21 cellular contexts compared by ENCODE assay signal in genomic region chr7:104938741-104939390, GRCh38.
DNase-seq lines count a peak whose midpoint lies in the region; ATAC-seq, FAIRE-seq and TF ChIP-seq lines count a peak whose summit lies in the region.
"Had no signal": no experiment of that assay in that cellular context is flagged by ENCODE, and none has a peak within 500 bp of the region (broad histone marks: within the 10 kb centered on the region; RNA-seq: fewer than 3 reads in every experiment).

No MANE protein-coding gene starts in this region.

- H3K27ac Mint-ChIP-seq in stimulated activated naive CD8-positive, alpha-beta T cell treated with anti-CD3 and anti-CD28 coated beads, Interleukin-15, Interleukin-2, amounts not matched to agents 100 ng/mL and 50 ng/mL, for 24 hours: peak overlapping the region; percentile 72
- H3K27ac Mint-ChIP-seq: activated T-helper 17 cell treated with anti-CD3 and anti-CD28 coated beads, Interleukin-2, amount 50 U/mL, for 72 hours had no signal

- no peaks in the 10 kb centered on the region for H3K9me3 ChIP-seq in colonic mucosa
- H3K9me3 ChIP-seq: SJCRH30 had no signal

- no peak for DNase-seq in stimulated activated naive CD8-positive, alpha-beta T cell treated with anti-CD3 and anti-CD28 coated beads, Interleukin-15, Interleukin-2, amounts not matched to agents 100 U/mL and 50 U/mL, for 24 hours
- peak; percentile 86 for DNase-seq in RPMI8226
- peak; percentile 17 for DNase-seq in colonic mucosa
- DNase-seq in GM19239 (ENCODE audit: insufficient read length, low spot score): no peak
- DNase-seq in HuH-7 (ENCODE audit: low spot score): no peak
- no peak for DNase-seq in HEK293T (ENCODE audit: extremely low spot score)
- DNase-seq: cortex of kidney; foreskin fibroblast; midbrain; NCI-H1048; NCI-H2107; NCI-H524 treated with DMSO at 0.1 percent for 48 hours; OCI-M1; SJCRH30; stimulated activated CD4-positive, alpha-beta T cell treated with anti-CD3 and anti-CD28 coated beads, Interleukin-2, amount 100 ng/mL, for 24 hours; substantia nigra had no signal

- POLR2A ChIA-PET in HEK293T (lab: Yijun Ruan, JAX): no interaction called here

- peaks cover 11% of the 10 kb centered on the region for H3K4me1 ChIP-seq in colonic mucosa
- H3K4me1 ChIP-seq: SJCRH30 had no signal

- no peak for FAIRE-seq in GM19239 (lab: Jason Lieb, UNC)
- FAIRE-seq: astrocyte, endothelial cell of umbilical vein had no signal

- intact Hi-C loops in colonic mucosa (cut with DNase I): no loop called here

- no peaks in the 10 kb centered on the region for H3K9me3 Mint-ChIP-seq in stimulated activated naive CD8-positive, alpha-beta T cell treated with anti-CD3 and anti-CD28 coated beads, Interleukin-15, Interleukin-2, amounts not matched to agents 100 ng/mL and 50 ng/mL, for 24 hours

- H3K36me3 ChIP-seq in colonic mucosa: no peaks in the 10 kb centered on the region
- H3K36me3 ChIP-seq: SJCRH30 had no signal

- no peak overlapping the region for H3K9ac ChIP-seq in colonic mucosa (ENCODE audit: low read depth in 2 of 2, low read length in 2 of 2)

- peaks cover 19% of the 10 kb centered on the region for H3K36me3 Mint-ChIP-seq in stimulated activated naive CD8-positive, alpha-beta T cell treated with anti-CD3 and anti-CD28 coated beads, Interleukin-15, Interleukin-2, amounts not matched to agents 100 ng/mL and 50 ng/mL, for 24 hours (ENCODE audit: low read depth)

- H3K4me1 Mint-ChIP-seq in stimulated activated naive CD8-positive, alpha-beta T cell treated with anti-CD3 and anti-CD28 coated beads, Interleukin-15, Interleukin-2, amounts not matched to agents 100 ng/mL and 50 ng/mL, for 24 hours (ENCODE audit: low read depth): peaks cover 49% of the 10 kb centered on the region

- CTCF ChIA-PET in HEK293T (lab: Yijun Ruan, JAX): no interaction called here

- H3K4me3 Mint-ChIP-seq in stimulated activated naive CD8-positive, alpha-beta T cell treated with anti-CD3 and anti-CD28 coated beads, Interleukin-15, Interleukin-2, amounts not matched to agents 100 ng/mL and 50 ng/mL, for 24 hours: no peak overlapping the region
- H3K4me3 Mint-ChIP-seq: activated T-helper 17 cell treated with anti-CD3 and anti-CD28 coated beads, Interleukin-2, amount 50 U/mL, for 72 hours had no signal

- TF ChIP-seq CTCF in colonic mucosa (IDR thresholded peaks at IDR 0.05): no peak

- H3K27me3 Mint-ChIP-seq in stimulated activated naive CD8-positive, alpha-beta T cell treated with anti-CD3 and anti-CD28 coated beads, Interleukin-15, Interleukin-2, amounts not matched to agents 100 ng/mL and 50 ng/mL, for 24 hours: no peaks in the 10 kb centered on the region
- H3K27me3 Mint-ChIP-seq: activated T-helper 17 cell treated with anti-CD3 and anti-CD28 coated beads, Interleukin-2, amount 50 U/mL, for 72 hours had no signal

- no peak overlapping the region for H3K27ac ChIP-seq in colonic mucosa
- H3K27ac ChIP-seq: SJCRH30 had no signal

- ATAC-seq in stimulated activated naive CD8-positive, alpha-beta T cell treated with anti-CD3 and anti-CD28 coated beads, Interleukin-15, Interleukin-2, amounts not matched to agents 100 U/mL and 50 U/mL, for 24 hours: no peak
- ATAC-seq in HG03520 (IDR thresholded peaks at IDR 0.05; ENCODE audit: unreplicated experiment): no peak
- ATAC-seq: activated T-helper 17 cell treated with anti-CD3 and anti-CD28 coated beads, Interleukin-2, amount 50 U/mL, for 72 hours had no signal

- H3K27me3 ChIP-seq in colonic mucosa: no peaks in the 10 kb centered on the region
- H3K27me3 ChIP-seq: SJCRH30 had no signal

- H3K4me3 ChIP-seq in colonic mucosa: no peak overlapping the region
- H3K4me3 ChIP-seq: SJCRH30 had no signal

TF ChIP-seq in HEK293T, 16 proteins besides CTCF, POLR2A, EP300 and RAD21:
- TF ChIP-seq LEF1 (IDR thresholded peaks at IDR 0.05; ENCODE audit: borderline replicate concordance) (no peak), PKNOX1 (IDR thresholded peaks at IDR 0.05) (no peak), FOXK2 (IDR thresholded peaks at IDR 0.05) (no peak), FOXM1 (IDR thresholded peaks at IDR 0.05; ENCODE audit: borderline replicate concordance) (no peak), ZNF384 (IDR thresholded peaks at IDR 0.05) (no peak), ARNT (IDR thresholded peaks at IDR 0.05) (no peak), FOXA1 (IDR thresholded peaks at IDR 0.05) (no peak), BHLHE40 (IDR thresholded peaks at IDR 0.05; ENCODE audit: borderline replicate concordance) (no peak), SUZ12 (IDR thresholded peaks at IDR 0.05) (no peak), HDGF (IDR thresholded peaks at IDR 0.05; ENCODE audit: borderline replicate concordance) (no peak)
TF ChIP-seq in HEK293T: peak in this region for 0.

Comparison
In these comparisons a context has a peak if more than half of its experiments do, and no peak if none do; other contexts are left out.
1. DNase-seq: peak in RPMI8226 (single experiment) and colonic mucosa (single experiment); none in stimulated activated naive CD8-positive, alpha-beta T cell treated with anti-CD3 and anti-CD28 coated beads, Interleukin-15, Interleukin-2, amounts not matched to agents 100 U/mL and 50 U/mL, for 24 hours (single experiment), GM19239 (single experiment), HuH-7 (single experiment) and HEK293T (single experiment).